8 cellular contexts compared by ENCODE assay signal in genomic region chr21:15731243-15731613, GRCh38. TPM values are rescaled to one million over a fixed set of nuclear protein-coding genes. Genes with fewer than 3 reads are reported as not detected.
DNase-seq lines count a peak whose midpoint lies in the region; ATAC-seq and TF ChIP-seq lines count a peak whose summit lies in the region.

No MANE protein-coding gene starts in this region.

- peak; percentile 17 for DNase-seq in activated CD4-positive, alpha-beta T cell treated with anti-CD3 and anti-CD28 coated beads, Interleukin-2, amount 10 ng/mL, durations not matched to agents 7 days and 5 days
- DNase-seq in activated CD4-positive, alpha-beta T cell treated with anti-CD3 and anti-CD28 coated beads, Interleukin-2, amount 50 U/mL, for 48 hours, result no peak
- DNase-seq in stomach, result no peak
- DNase-seq in SKM-1 (lab: John Stamatoyannopoulos, UW; ENCODE audit: unreplicated experiment), result no peak
- no peak for DNase-seq in stimulated activated CD4-positive, alpha-beta T cell treated with anti-CD3 and anti-CD28 coated beads, Interleukin-2, amount 100 ng/mL, for 48 hours

- peaks cover 8 to 60% (median 39%) of the 10 kb centered on the region in 4 donors for H3K4me1 ChIP-seq in stomach

- CTCF ChIA-PET in activated CD4-positive, alpha-beta T cell treated with anti-CD3 and anti-CD28 coated beads, Interleukin-2, amount 10 ng/mL, durations not matched to agents 7 days and 5 days (lab: Charles Lee), result no interaction called here

- no peak for TF ChIP-seq POLR2A in stomach (IDR thresholded peaks at IDR 0.05)

- peak overlapping the region; percentile 82 for H3K4me3 Mint-ChIP-seq in activated CD4-positive, alpha-beta T cell treated with anti-CD3 and anti-CD28 coated beads, Interleukin-2, amount 10 ng/mL, durations not matched to agents 7 days and 5 days

- H3K36me3 ChIP-seq in stomach, result no peaks in the 10 kb centered on the region

- TF ChIP-seq EP300 in stomach (IDR thresholded peaks at IDR 0.05), result no peak

- no peaks in the 10 kb centered on the region for H3K27me3 ChIP-seq in stomach

- WGBS in stomach, 5 donors, result 3 to 10% (median 6%) methylated on average over 4 of the region's 4 CpGs

- peak overlapping the region; percentile 89 for H3K27ac Mint-ChIP-seq in activated CD4-positive, alpha-beta T cell treated with anti-CD3 and anti-CD28 coated beads, Interleukin-2, amount 10 ng/mL, durations not matched to agents 7 days and 5 days

- peaks cover 11% of the 10 kb centered on the region for H3K27me3 Mint-ChIP-seq in activated CD4-positive, alpha-beta T cell treated with anti-CD3 and anti-CD28 coated beads, Interleukin-2, amount 10 ng/mL, durations not matched to agents 7 days and 5 days

- H3K36me3 Mint-ChIP-seq in activated CD4-positive, alpha-beta T cell treated with anti-CD3 and anti-CD28 coated beads, Interleukin-2, amount 10 ng/mL, durations not matched to agents 7 days and 5 days (ENCODE audit: low read depth), result peaks cover 10% of the 10 kb centered on the region

- H3K4me3 ChIP-seq in WI38 (ENCODE audit: low read depth, low read length) (peak overlapping the region; percentile 89), iPS-11a (ENCODE audit: low read depth, low read length) (peak overlapping the region; percentile 90), stomach (peak overlapping the region; percentile 75 to 90 (median 84))

- H3K9me3 Mint-ChIP-seq in activated CD4-positive, alpha-beta T cell treated with anti-CD3 and anti-CD28 coated beads, Interleukin-2, amount 10 ng/mL, durations not matched to agents 7 days and 5 days, result peaks cover 2% of the 10 kb centered on the region

- no peaks in the 10 kb centered on the region for H3K9me3 ChIP-seq in stomach

- H3K27ac ChIP-seq in stomach, result peak overlapping the region in 4 of 5 donors; percentile 94 to 99 (median 98)

- intact Hi-C loops in stomach (cut with DNase I; ENCODE audit: low total_unique reads), result no loop called here

- ATAC-seq in GM21526 (IDR thresholded peaks at IDR 0.05; ENCODE audit: low FRiP score, unreplicated experiment), result no peak

- no peak for TF ChIP-seq CTCF in WI38 (IDR thresholded peaks at IDR 0.05; ENCODE audit: low read depth, low read length)
- no peak for TF ChIP-seq CTCF in stomach (IDR thresholded peaks at IDR 0.05)

- POLR2A ChIA-PET in activated CD4-positive, alpha-beta T cell treated with anti-CD3 and anti-CD28 coated beads, Interleukin-2, amount 10 ng/mL, durations not matched to agents 7 days and 5 days (lab: Charles Lee), result no interaction called here

- peaks cover 39% of the 10 kb centered on the region for H3K4me1 Mint-ChIP-seq in activated CD4-positive, alpha-beta T cell treated with anti-CD3 and anti-CD28 coated beads, Interleukin-2, amount 10 ng/mL, durations not matched to agents 7 days and 5 days

RNA-seq across cellular contexts. Expression of gene USP25, which starts 1.4 kb away (rescaled TPM):
- total RNA-seq in activated CD4-positive, alpha-beta T cell treated with anti-CD3 and anti-CD28 coated beads, Interleukin-2, amount 10 ng/mL, durations not matched to agents 7 days and 5 days, result 10 to 100 TPM; 50.3 to 56.0 TPM
- total RNA-seq in stomach, result 10 to 100 TPM; 19.8 to 91.6 (median 33.9) TPM
- polyA plus RNA-seq in stomach, result 10 to 100 TPM in 1 of 3 donors, 1 to 10 TPM in 2; 8.2 to 14.2 (median 9.1) TPM
